In genomic region chr10:43842072-43842471, GRCh38 we compare ENCODE assay signal across 18 cellular contexts.
"Had no signal": no experiment of that assay in that cellular context is flagged by ENCODE, and none has a peak within 500 bp of the region (broad histone marks: within the 10 kb centered on the region; RNA-seq: fewer than 3 reads in every experiment).

No MANE protein-coding gene starts in this region.

- H3K27ac ChIP-seq: gastrocnemius medialis, ovary, right lobe of liver, spleen, upper lobe of right lung had no signal

- H3K4me1 Mint-ChIP-seq: stimulated activated memory B cell treated with anti-CD40 and anti-IgM and Interleukin-4, amounts not matched to agents 10 μg/mL and 1 μg/mL and 100 μg/mL, for 72 hours had no signal

- H3K9me3 ChIP-seq: gastrocnemius medialis, mucosa of descending colon, ovary, right lobe of liver, spleen, tibial artery, upper lobe of right lung had no signal

- H3K27me3 Mint-ChIP-seq: stimulated activated naive CD8-positive, alpha-beta T cell treated with anti-CD3 and anti-CD28 coated beads, Interleukin-15, Interleukin-2, amounts not matched to agents 100 ng/mL and 50 ng/mL, for 24 hours had no signal

- H3K36me3 ChIP-seq: gastrocnemius medialis, ovary, right lobe of liver, spleen, tibial artery, upper lobe of right lung had no signal

- H3K4me3 Mint-ChIP-seq: stimulated activated memory B cell treated with anti-CD40 and anti-IgM and Interleukin-4, amounts not matched to agents 10 μg/mL and 1 μg/mL and 100 μg/mL, for 72 hours; stimulated activated naive CD8-positive, alpha-beta T cell treated with anti-CD3 and anti-CD28 coated beads, Interleukin-15, Interleukin-2, amounts not matched to agents 100 ng/mL and 50 ng/mL, for 24 hours had no signal

- ATAC-seq: gastrocnemius medialis; left lobe of liver; mucosa of descending colon; naive thymus-derived CD8-positive, alpha-beta T cell; right lobe of liver; stimulated activated memory B cell treated with anti-CD40 and anti-IgM and Interleukin-4, amounts not matched to agents 10 μg/mL and 1 μg/mL and 100 μg/mL, for 72 hours; upper lobe of right lung had no signal

- H3K9me3 Mint-ChIP-seq: naive thymus-derived CD8-positive, alpha-beta T cell; stimulated activated naive CD8-positive, alpha-beta T cell treated with anti-CD3 and anti-CD28 coated beads, Interleukin-15, Interleukin-2, amounts not matched to agents 100 ng/mL and 50 ng/mL, for 24 hours had no signal

- DNase-seq: cerebellar nuclear complex; effector CD8-positive, alpha-beta T cell; gastrocnemius medialis; islet precursor cell; mammary epithelial cell; mucosa of descending colon; naive thymus-derived CD8-positive, alpha-beta T cell; ovary; right lobe of liver; spleen; stimulated activated CD4-positive, alpha-beta T cell treated with anti-CD3 and anti-CD28 coated beads, Interleukin-15, amount 100 ng/mL, for 24 hours; stimulated activated CD4-positive, alpha-beta T cell treated with anti-CD3 and anti-CD28 coated beads, Interleukin-1b, Interleukin-23, amount 100 ng/mL, for 48 hours; stimulated activated CD4-positive, alpha-beta T cell treated with anti-CD3 and anti-CD28 coated beads, Interleukin-4, amount 100 ng/mL, for 24 hours; tibial artery; upper lobe of right lung had no signal

- H3K27ac Mint-ChIP-seq: stimulated activated memory B cell treated with anti-CD40 and anti-IgM and Interleukin-4, amounts not matched to agents 10 μg/mL and 1 μg/mL and 100 μg/mL, for 72 hours; stimulated activated naive CD8-positive, alpha-beta T cell treated with anti-CD3 and anti-CD28 coated beads, Interleukin-15, Interleukin-2, amounts not matched to agents 100 ng/mL and 50 ng/mL, for 24 hours had no signal

- H3K36me3 Mint-ChIP-seq: naive thymus-derived CD8-positive, alpha-beta T cell; stimulated activated memory B cell treated with anti-CD40 and anti-IgM and Interleukin-4, amounts not matched to agents 10 μg/mL and 1 μg/mL and 100 μg/mL, for 72 hours had no signal

- H3K4me3 ChIP-seq: gastrocnemius medialis, mucosa of descending colon, ovary, right lobe of liver, spleen, tibial artery, upper lobe of right lung had no signal

- H3K27me3 ChIP-seq: gastrocnemius medialis, ovary, right lobe of liver, tibial artery, upper lobe of right lung had no signal

- H3K4me1 ChIP-seq: gastrocnemius medialis, right lobe of liver had no signal
